Comparison of ENCODE assay signal across 20 cellular contexts in genomic region chr9:108017671-108018070, GRCh38.
"Had no signal": no experiment of that assay in that cellular context is flagged by ENCODE, and none has a peak within 500 bp of the region (broad histone marks: within the 10 kb centered on the region; RNA-seq: fewer than 3 reads in every experiment).

No MANE protein-coding gene starts in this region.

- H3K9me3 Mint-ChIP-seq: neural crest cell had no signal

- H3K4me1 ChIP-seq: gastrocnemius medialis, heart right ventricle, pancreas, tibial artery, uterus had no signal

- H3K4me3 Mint-ChIP-seq: activated CD4-positive, alpha-beta T cell treated with anti-CD3 and anti-CD28 coated beads, Interleukin-2, amount 10 ng/mL, durations not matched to agents 24 days and 14 days; activated CD8-positive, alpha-beta T cell treated with anti-CD3 and anti-CD28 coated beads, Interleukin-2, amount 10 ng/mL, durations not matched to agents 7 days and 5 days; activated naive CD8-positive, alpha-beta T cell treated with anti-CD3 and anti-CD28 coated beads for 36 hours; brain; central memory CD8-positive, alpha-beta T cell; neural crest cell; stimulated activated effector memory CD8-positive, alpha-beta T cell treated with anti-CD3 and anti-CD28 coated beads, Interleukin-12 subunit alpha, Interleukin-12 subunit beta, amount 100 ng/mL, for 72 hours had no signal

- H3K4me1 Mint-ChIP-seq: activated CD4-positive, alpha-beta T cell treated with anti-CD3 and anti-CD28 coated beads, Interleukin-2, amount 10 ng/mL, durations not matched to agents 24 days and 14 days; activated naive CD8-positive, alpha-beta T cell treated with anti-CD3 and anti-CD28 coated beads for 36 hours; central memory CD8-positive, alpha-beta T cell; stimulated activated effector memory CD8-positive, alpha-beta T cell treated with anti-CD3 and anti-CD28 coated beads, Interleukin-12 subunit alpha, Interleukin-12 subunit beta, amount 100 ng/mL, for 72 hours had no signal

- H3K27me3 ChIP-seq: gastrocnemius medialis, heart right ventricle, tibial artery, uterus had no signal

- H3K27ac Mint-ChIP-seq: activated CD4-positive, alpha-beta T cell treated with anti-CD3 and anti-CD28 coated beads, Interleukin-2, amount 10 ng/mL, durations not matched to agents 24 days and 14 days; activated CD8-positive, alpha-beta T cell treated with anti-CD3 and anti-CD28 coated beads, Interleukin-2, amount 10 ng/mL, durations not matched to agents 7 days and 5 days; activated naive CD8-positive, alpha-beta T cell treated with anti-CD3 and anti-CD28 coated beads for 36 hours; brain; stimulated activated effector memory CD8-positive, alpha-beta T cell treated with anti-CD3 and anti-CD28 coated beads, Interleukin-12 subunit alpha, Interleukin-12 subunit beta, amount 100 ng/mL, for 72 hours had no signal

- H3K36me3 Mint-ChIP-seq: brain; stimulated activated effector memory CD8-positive, alpha-beta T cell treated with anti-CD3 and anti-CD28 coated beads, Interleukin-12 subunit alpha, Interleukin-12 subunit beta, amount 100 ng/mL, for 72 hours had no signal

- FAIRE-seq: islet of Langerhans, pancreas had no signal

- H3K4me3 ChIP-seq: coronary artery, gastrocnemius medialis, heart right ventricle, pancreas, tibial artery, uterus had no signal

- H3K36me3 ChIP-seq: gastrocnemius medialis, heart right ventricle, pancreas, tibial artery, uterus had no signal

- H3K27me3 Mint-ChIP-seq: activated CD4-positive, alpha-beta T cell treated with anti-CD3 and anti-CD28 coated beads, Interleukin-2, amount 10 ng/mL, durations not matched to agents 24 days and 14 days; activated naive CD8-positive, alpha-beta T cell treated with anti-CD3 and anti-CD28 coated beads for 36 hours; brain; central memory CD8-positive, alpha-beta T cell had no signal

- DNase-seq: activated CD4-positive, alpha-beta T cell treated with anti-CD3 and anti-CD28 coated beads, Interleukin-2, amount 10 ng/mL, durations not matched to agents 24 days and 14 days; activated CD4-positive, CD25-positive, alpha-beta regulatory T cell; activated CD8-positive, alpha-beta memory T cell treated with anti-CD3 and anti-CD28 coated beads, Interleukin-2, amount 50 U/mL, for 4 hours; activated CD8-positive, alpha-beta T cell treated with anti-CD3 and anti-CD28 coated beads, Interleukin-2, amount 10 ng/mL, durations not matched to agents 7 days and 5 days; activated naive CD8-positive, alpha-beta T cell treated with anti-CD3 and anti-CD28 coated beads for 36 hours; activated T-cell treated with anti-CD3 and anti-CD28 coated beads, Interleukin-2, amount 50 U/mL, for 48 hours; amygdala; effector CD4-positive, alpha-beta T cell; gastrocnemius medialis; heart right ventricle; pancreas; tibial artery; uterus had no signal

- ATAC-seq: activated CD8-positive, alpha-beta T cell treated with anti-CD3 and anti-CD28 coated beads, Interleukin-2, amount 10 ng/mL, durations not matched to agents 7 days and 5 days; gastrocnemius medialis; heart right ventricle; left lobe of liver; pancreas; stimulated activated effector memory CD8-positive, alpha-beta T cell treated with anti-CD3 and anti-CD28 coated beads, Interleukin-12 subunit alpha, Interleukin-12 subunit beta, amount 100 ng/mL, for 72 hours had no signal

- H3K27ac ChIP-seq: coronary artery, gastrocnemius medialis, heart right ventricle, pancreas, tibial artery, uterus had no signal

- H3K9me3 ChIP-seq: gastrocnemius medialis, heart right ventricle, pancreas, tibial artery, uterus had no signal
